ENCODE assay signal across 22 cellular contexts in genomic region chr11:44518968-44519550, GRCh38.
"Had no signal": no experiment of that assay in that cellular context is flagged by ENCODE, and none has a peak within 500 bp of the region (broad histone marks: within the 10 kb centered on the region; RNA-seq: fewer than 3 reads in every experiment).

No MANE protein-coding gene starts in this region.

- H3K9me3 ChIP-seq: gastrocnemius medialis, left ventricle myocardium inferior, ovary, psoas muscle had no signal

- H3K4me3 ChIP-seq: cardiac muscle cell, gastrocnemius medialis, left ventricle myocardium inferior, ovary, psoas muscle, smooth muscle cell had no signal

- ATAC-seq: activated T-helper 17 cell treated with anti-CD3 and anti-CD28 coated beads, Interleukin-2, amount 50 U/mL, for 72 hours; esophagus mucosa; gastrocnemius medialis; stimulated activated effector memory CD8-positive, alpha-beta T cell treated with anti-CD3 and anti-CD28 coated beads, Interleukin-12 subunit alpha, Interleukin-12 subunit beta, amount 100 ng/mL, for 72 hours; T-cell had no signal

- H3K27me3 ChIP-seq: cardiac muscle cell, gastrocnemius medialis, ovary had no signal

- DNase-seq: activated CD4-positive, alpha-beta T cell treated with anti-CD3 and anti-CD28 coated beads for 1 hour; activated CD8-positive, alpha-beta memory T cell treated with anti-CD3 and anti-CD28 coated beads for 24 hours; activated naive CD4-positive, alpha-beta T cell; activated naive CD8-positive, alpha-beta T cell treated with anti-CD3 and anti-CD28 coated beads for 36 hours; amygdala; effector CD8-positive, alpha-beta T cell; gastrocnemius medialis; head of caudate nucleus; kidney; mammary epithelial cell; midbrain; psoas muscle; stimulated activated CD4-positive, alpha-beta T cell treated with anti-CD3 and anti-CD28 coated beads, Interleukin-4, amount 100 ng/mL, for 24 hours; T-cell had no signal

- H3K27ac ChIP-seq: cardiac muscle cell, gastrocnemius medialis, ovary, psoas muscle, VCaP had no signal

- H3K36me3 ChIP-seq: cardiac muscle cell, gastrocnemius medialis, left ventricle myocardium inferior, ovary had no signal

- H3K4me1 ChIP-seq: gastrocnemius medialis, psoas muscle had no signal
